In the genomic region with DNA sequence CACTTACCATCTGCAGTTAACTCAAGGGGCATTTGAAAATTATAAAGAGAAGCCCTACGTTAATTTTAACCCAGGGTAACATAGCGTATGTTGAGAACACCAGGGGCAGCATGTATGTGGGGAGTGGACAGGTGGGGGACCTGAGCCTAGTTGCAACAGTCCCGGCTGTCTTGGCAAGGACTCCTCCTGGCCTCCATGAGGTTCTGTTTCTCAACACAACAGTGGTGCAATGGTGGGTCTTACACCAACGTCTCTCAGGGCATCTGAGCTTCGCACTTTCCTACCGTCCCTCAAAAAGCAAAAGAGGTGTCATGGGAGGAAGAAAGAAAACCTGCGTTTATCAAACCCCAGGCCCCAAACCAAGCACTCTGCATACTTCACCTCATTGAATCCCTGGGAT, we compare ENCODE assay signal across 19 cellular contexts.
"Had no signal": no experiment of that assay in that cellular context is flagged by ENCODE, and none has a peak within 500 bp of the region (broad histone marks: within the 10 kb centered on the region; RNA-seq: fewer than 3 reads in every experiment).

No MANE protein-coding gene starts in this region.

- H3K27ac Mint-ChIP-seq: effector memory CD8-positive, alpha-beta T cell; nephron progenitor cell had no signal

- H3K27me3 Mint-ChIP-seq: naive B cell had no signal

- H3K9me3 Mint-ChIP-seq: dendritic cell treated with granulocyte-macrophage colony-stimulating factor and Interleukin-4, amounts not matched to agents 40 ng/mL and 50 ng/mL, for 4 days; effector memory CD8-positive, alpha-beta T cell had no signal

- DNase-seq: effector memory CD8-positive, alpha-beta T cell; heart right ventricle; hypothalamus; left ventricle myocardium inferior; mesendoderm; naive B cell; nephron progenitor cell; sigmoid colon; stimulated activated CD4-positive, alpha-beta T cell treated with anti-CD3 and anti-CD28 coated beads, Interleukin-12 subunit alpha, Interleukin-12 subunit beta, amount 100 ng/mL, for 4 hours; stimulated activated naive CD4-positive, alpha-beta T cell; tibial artery had no signal

- ATAC-seq: effector memory CD8-positive, alpha-beta T cell; heart right ventricle had no signal

- H3K4me3 Mint-ChIP-seq: dendritic cell treated with granulocyte-macrophage colony-stimulating factor and Interleukin-4, amounts not matched to agents 40 ng/mL and 50 ng/mL, for 4 days; effector memory CD8-positive, alpha-beta T cell; nephron progenitor cell had no signal

- H3K9me3 ChIP-seq: gastrocnemius medialis had no signal

- H3K27me3 ChIP-seq: esophagus muscularis mucosa, gastrocnemius medialis, heart right ventricle, right atrium auricular region, sigmoid colon, suprapubic skin, tibial artery had no signal

- H3K4me3 ChIP-seq: esophagus muscularis mucosa, gastrocnemius medialis, heart right ventricle, left ventricle myocardium inferior, lung, right atrium auricular region, sigmoid colon, skin epidermis, suprapubic skin, tibial artery had no signal

- H3K36me3 ChIP-seq: esophagus muscularis mucosa, gastrocnemius medialis, right atrium auricular region, sigmoid colon, suprapubic skin, tibial artery had no signal

- H3K27ac ChIP-seq: epithelial cell of prostate, esophagus muscularis mucosa, right atrium auricular region, sigmoid colon, skin epidermis, suprapubic skin, tibial artery had no signal
